1 cellular context compared by ENCODE assay signal in genomic region chr1:3403388-3404179, GRCh38.
TF ChIP-seq lines count a peak whose summit lies in the region.

No MANE protein-coding gene starts in this region.

TF ChIP-seq in GM23338, 12 proteins besides CTCF, POLR2A, EP300 and RAD21 (continued from another document):
- no peak for TF ChIP-seq ZNF462 (CRISPR knock-in tag; IDR thresholded peaks at IDR 0.05)
- no peak for TF ChIP-seq EZH2 (IDR thresholded peaks at IDR 0.05; ENCODE audit: low read depth, unreplicated experiment)
- no peak for TF ChIP-seq POLR2AphosphoS5 (IDR thresholded peaks at IDR 0.05; ENCODE audit: low read depth)
- TF ChIP-seq ZNF114 (CRISPR knock-in tag; IDR thresholded peaks at IDR 0.05), result no peak
- no peak for TF ChIP-seq ZNF331 (CRISPR knock-in tag; IDR thresholded peaks at IDR 0.05; ENCODE audit: low read depth)
- TF ChIP-seq CREB1 (CRISPR knock-in tag; IDR thresholded peaks at IDR 0.05; ENCODE audit: low read depth), result no peak
- TF ChIP-seq EZH2phosphoT487 (IDR thresholded peaks at IDR 0.05; ENCODE audit: unreplicated experiment), result no peak
- TF ChIP-seq, protein P1, sequence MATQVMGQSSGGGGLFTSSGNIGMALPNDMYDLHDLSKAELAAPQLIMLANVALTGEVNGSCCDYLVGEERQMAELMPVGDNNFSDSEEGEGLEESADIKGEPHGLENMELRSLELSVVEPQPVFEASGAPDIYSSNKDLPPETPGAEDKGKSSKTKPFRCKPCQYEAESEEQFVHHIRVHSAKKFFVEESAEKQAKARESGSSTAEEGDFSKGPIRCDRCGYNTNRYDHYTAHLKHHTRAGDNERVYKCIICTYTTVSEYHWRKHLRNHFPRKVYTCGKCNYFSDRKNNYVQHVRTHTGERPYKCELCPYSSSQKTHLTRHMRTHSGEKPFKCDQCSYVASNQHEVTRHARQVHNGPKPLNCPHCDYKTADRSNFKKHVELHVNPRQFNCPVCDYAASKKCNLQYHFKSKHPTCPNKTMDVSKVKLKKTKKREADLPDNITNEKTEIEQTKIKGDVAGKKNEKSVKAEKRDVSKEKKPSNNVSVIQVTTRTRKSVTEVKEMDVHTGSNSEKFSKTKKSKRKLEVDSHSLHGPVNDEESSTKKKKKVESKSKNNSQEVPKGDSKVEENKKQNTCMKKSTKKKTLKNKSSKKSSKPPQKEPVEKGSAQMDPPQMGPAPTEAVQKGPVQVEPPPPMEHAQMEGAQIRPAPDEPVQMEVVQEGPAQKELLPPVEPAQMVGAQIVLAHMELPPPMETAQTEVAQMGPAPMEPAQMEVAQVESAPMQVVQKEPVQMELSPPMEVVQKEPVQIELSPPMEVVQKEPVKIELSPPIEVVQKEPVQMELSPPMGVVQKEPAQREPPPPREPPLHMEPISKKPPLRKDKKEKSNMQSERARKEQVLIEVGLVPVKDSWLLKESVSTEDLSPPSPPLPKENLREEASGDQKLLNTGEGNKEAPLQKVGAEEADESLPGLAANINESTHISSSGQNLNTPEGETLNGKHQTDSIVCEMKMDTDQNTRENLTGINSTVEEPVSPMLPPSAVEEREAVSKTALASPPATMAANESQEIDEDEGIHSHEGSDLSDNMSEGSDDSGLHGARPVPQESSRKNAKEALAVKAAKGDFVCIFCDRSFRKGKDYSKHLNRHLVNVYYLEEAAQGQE (IDR thresholded peaks at IDR 0.05; ENCODE audit: unreplicated experiment), result no peak
